ENCODE assay signal across 27 cellular contexts in the genomic region with DNA sequence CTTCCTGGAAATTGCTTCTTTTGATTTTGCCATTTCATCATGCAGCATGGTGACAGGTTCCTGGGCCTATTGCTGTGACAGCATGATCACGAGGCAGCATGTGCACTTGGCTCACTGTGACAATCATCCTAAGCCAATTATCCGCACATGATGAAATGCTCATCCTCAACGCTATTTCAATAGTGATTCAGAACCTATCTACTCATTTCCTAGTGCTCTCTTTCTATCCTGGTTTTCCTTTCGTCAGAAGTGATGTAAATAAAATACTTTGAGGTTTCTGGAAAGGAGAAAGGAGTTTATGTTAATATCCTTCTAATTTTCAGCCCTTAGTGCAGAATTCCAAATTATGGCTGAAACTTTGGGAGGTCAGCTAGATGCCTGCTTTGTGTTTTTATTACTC.
DNase-seq lines count a peak whose midpoint lies in the region; ATAC-seq lines count a peak whose summit lies in the region.
"Had no signal": no experiment of that assay in that cellular context is flagged by ENCODE, and none has a peak within 500 bp of the region (broad histone marks: within the 10 kb centered on the region; RNA-seq: fewer than 3 reads in every experiment).

No MANE protein-coding gene starts in this region.

- ATAC-seq in sciatic nerve (peak; percentile 32), HG02970 (IDR thresholded peaks at IDR 0.05; ENCODE audit: low FRiP score, unreplicated experiment) (no peak), HG02981 (IDR thresholded peaks at IDR 0.05; ENCODE audit: unreplicated experiment) (no peak), HG02973 (IDR thresholded peaks at IDR 0.05; ENCODE audit: unreplicated experiment) (no peak)
- ATAC-seq: activated T-helper 17 cell treated with anti-CD3 and anti-CD28 coated beads, Interleukin-2, amount 50 U/mL, for 72 hours; K562; left cardiac atrium; pancreas; stimulated activated naive CD8-positive, alpha-beta T cell treated with anti-CD3 and anti-CD28 coated beads, Interleukin-15, Interleukin-2, amounts not matched to agents 100 U/mL and 50 U/mL, for 24 hours had no signal

- intact Hi-C loops in sciatic nerve (cut with DNase I): no loop called here

- DNase-seq in AG20443 (ENCODE audit: low spot score) (peak; percentile 30), NOMO-1 treated with DMSO at 0.1 percent for 48 hours (lab: John Stamatoyannopoulos, UW; ENCODE audit: unreplicated experiment) (peak; percentile 30), fibroblast of gingiva (ENCODE audit: low read depth) (peak; percentile 49), sciatic nerve (ENCODE audit: low spot score) (no peak), germinal center (ENCODE audit: low spot score) (no peak)
- DNase-seq: activated CD4-positive, alpha-beta memory T cell treated with anti-CD3 and anti-CD28 coated beads, Interleukin-2, amount 10 ng/mL, durations not matched to agents 7 days and 5 days; activated naive CD4-positive, alpha-beta T cell treated with anti-CD3 and anti-CD28 coated beads, Interleukin-2, amount 50 U/mL, for 16 hours; amygdala; brain microvascular endothelial cell; esophagus squamous epithelium; HCEC 1CT; immature natural killer cell; left cardiac atrium; NCI-H1092; NCI-H1694; NCI-H510A treated with DMSO at 0.1 percent for 48 hours; nephron progenitor cell; pancreas; SIG-M5; stimulated activated CD4-positive, alpha-beta T cell treated with anti-CD3 and anti-CD28 coated beads, Interleukin-1b, Interleukin-23, amount 100 ng/mL, for 48 hours; stimulated activated naive CD8-positive, alpha-beta T cell treated with anti-CD3 and anti-CD28 coated beads, Interleukin-15, Interleukin-2, amounts not matched to agents 100 U/mL and 50 U/mL, for 24 hours; thyroid gland had no signal

Comparison
In these comparisons a context has a peak if more than half of its experiments do, and no peak if none do; other contexts are left out.
1. DNase-seq: peak in AG20443 (single experiment), NOMO-1 treated with DMSO at 0.1 percent for 48 hours (single experiment) and fibroblast of gingiva (single experiment); none in sciatic nerve (single experiment) and germinal center (single experiment).